ENCODE assay signal across 10 cellular contexts in the genomic region with DNA sequence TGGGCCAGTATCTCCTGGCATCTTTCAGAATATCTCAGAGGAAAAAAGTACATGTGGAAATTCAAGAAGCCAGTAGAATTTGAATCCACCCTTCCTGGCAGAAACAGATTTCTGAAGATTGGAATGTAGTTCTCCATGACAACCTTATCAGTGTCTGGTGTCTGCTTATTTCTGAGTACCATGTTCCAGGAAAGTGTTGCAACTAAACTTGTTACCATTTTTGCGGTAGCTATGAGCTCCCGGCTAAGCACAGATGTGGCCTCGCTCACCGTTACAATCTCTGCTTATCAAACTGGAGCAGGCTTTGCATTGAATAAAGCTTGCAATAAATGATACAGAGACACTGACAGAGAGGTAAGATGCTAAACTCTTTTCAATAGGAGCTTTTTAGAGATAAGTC. TPM values are rescaled to one million over a fixed set of nuclear protein-coding genes. Genes with fewer than 3 reads are reported as not detected.
DNase-seq lines count a peak whose midpoint lies in the region; ATAC-seq and TF ChIP-seq lines count a peak whose summit lies in the region.
"Had no signal": no experiment of that assay in that cellular context is flagged by ENCODE, and none has a peak within 500 bp of the region (broad histone marks: within the 10 kb centered on the region; RNA-seq: fewer than 3 reads in every experiment).

No MANE protein-coding gene starts in this region.

- no peak overlapping the region for H3K4me3 ChIP-seq in upper lobe of right lung
- H3K4me3 ChIP-seq: dorsolateral prefrontal cortex, thyroid gland had no signal

- no peaks in the 10 kb centered on the region for H3K36me3 Mint-ChIP-seq in activated CD4-positive, alpha-beta T cell treated with anti-CD3 and anti-CD28 coated beads, Interleukin-2, amount 10 ng/mL, durations not matched to agents 24 days and 14 days (ENCODE audit: low read depth)
- H3K36me3 Mint-ChIP-seq in activated naive CD8-positive, alpha-beta T cell treated with anti-CD3 and anti-CD28 coated beads for 36 hours, result no peaks in the 10 kb centered on the region

- peak overlapping the region; percentile 3 for H3K4me3 Mint-ChIP-seq in activated CD4-positive, alpha-beta T cell treated with anti-CD3 and anti-CD28 coated beads, Interleukin-2, amount 10 ng/mL, durations not matched to agents 24 days and 14 days
- H3K4me3 Mint-ChIP-seq in activated naive CD8-positive, alpha-beta T cell treated with anti-CD3 and anti-CD28 coated beads for 36 hours, result no peak overlapping the region

- H3K9me3 ChIP-seq in upper lobe of right lung, result no peaks in the 10 kb centered on the region
- H3K9me3 ChIP-seq: thyroid gland had no signal

- no peaks in the 10 kb centered on the region for H3K27me3 ChIP-seq in upper lobe of right lung
- H3K27me3 ChIP-seq: dorsolateral prefrontal cortex, thyroid gland had no signal

- H3K36me3 ChIP-seq in upper lobe of right lung, result no peaks in the 10 kb centered on the region
- H3K36me3 ChIP-seq: thyroid gland had no signal

- TF ChIP-seq CTCF in upper lobe of right lung (IDR thresholded peaks at IDR 0.05), result no peak

- peaks cover 12% of the 10 kb centered on the region for H3K27me3 Mint-ChIP-seq in activated CD4-positive, alpha-beta T cell treated with anti-CD3 and anti-CD28 coated beads, Interleukin-2, amount 10 ng/mL, durations not matched to agents 24 days and 14 days
- peaks cover 11% of the 10 kb centered on the region for H3K27me3 Mint-ChIP-seq in activated naive CD8-positive, alpha-beta T cell treated with anti-CD3 and anti-CD28 coated beads for 36 hours

- peak overlapping the region; percentile 34 for H3K27ac ChIP-seq in upper lobe of right lung
- H3K27ac ChIP-seq: dorsolateral prefrontal cortex, thyroid gland had no signal

- intact Hi-C loops in activated CD4-positive, alpha-beta T cell treated with anti-CD3 and anti-CD28 coated beads, Interleukin-2, amount 10 ng/mL, durations not matched to agents 24 days and 14 days (cut with micrococcal nuclease), result no loop called here
- intact Hi-C loops in upper lobe of right lung (cut with DNase I), result no loop called here

- H3K9me3 Mint-ChIP-seq in activated CD4-positive, alpha-beta T cell treated with anti-CD3 and anti-CD28 coated beads, Interleukin-2, amount 10 ng/mL, durations not matched to agents 24 days and 14 days, result no peaks in the 10 kb centered on the region
- no peaks in the 10 kb centered on the region for H3K9me3 Mint-ChIP-seq in activated naive CD8-positive, alpha-beta T cell treated with anti-CD3 and anti-CD28 coated beads for 36 hours

- DNase-seq in activated CD4-positive, alpha-beta T cell treated with anti-CD3 and anti-CD28 coated beads, Interleukin-2, amount 10 ng/mL, durations not matched to agents 24 days and 14 days, result peak; percentile 53
- no peak for DNase-seq in activated CD4-positive, alpha-beta T cell treated with anti-CD3 and anti-CD28 coated beads, Interleukin-2, amount 50 U/mL, for 48 hours
- DNase-seq in amniotic stem cell (lab: John Stamatoyannopoulos, UW) (peak; percentile 44), inferior parietal cortex (ENCODE audit: extremely low spot score) (peak; percentile 40), upper lobe of right lung (no peak), NCI-H748 (lab: John Stamatoyannopoulos, UW; ENCODE audit: unreplicated experiment) (no peak), HK-2 (ENCODE audit: unreplicated experiment) (no peak)
- DNase-seq in activated naive CD8-positive, alpha-beta T cell treated with anti-CD3 and anti-CD28 coated beads for 36 hours, result no peak
- DNase-seq: dorsolateral prefrontal cortex, thyroid gland had no signal

- peaks cover 10% of the 10 kb centered on the region for H3K4me1 Mint-ChIP-seq in activated CD4-positive, alpha-beta T cell treated with anti-CD3 and anti-CD28 coated beads, Interleukin-2, amount 10 ng/mL, durations not matched to agents 24 days and 14 days
- peaks cover 5% of the 10 kb centered on the region for H3K4me1 Mint-ChIP-seq in activated naive CD8-positive, alpha-beta T cell treated with anti-CD3 and anti-CD28 coated beads for 36 hours

- peak; percentile 97 for ATAC-seq in upper lobe of right lung

- H3K27ac Mint-ChIP-seq in activated CD4-positive, alpha-beta T cell treated with anti-CD3 and anti-CD28 coated beads, Interleukin-2, amount 10 ng/mL, durations not matched to agents 24 days and 14 days, result no peak overlapping the region
- no peak overlapping the region for H3K27ac Mint-ChIP-seq in activated naive CD8-positive, alpha-beta T cell treated with anti-CD3 and anti-CD28 coated beads for 36 hours

- H3K4me1 ChIP-seq in upper lobe of right lung, result peaks cover 15% of the 10 kb centered on the region

RNA-seq across cellular contexts. Expression of gene ITPR2, which starts 13.0 kb away (rescaled TPM):
- total RNA-seq in activated CD4-positive, alpha-beta T cell treated with anti-CD3 and anti-CD28 coated beads, Interleukin-2, amount 10 ng/mL, durations not matched to agents 24 days and 14 days, result 46.0 and 46.2 TPM in 2 replicates
- 50.8 TPM for total RNA-seq in upper lobe of right lung
- 10 to 100 TPM; 27.3 TPM for total RNA-seq in activated naive CD8-positive, alpha-beta T cell treated with anti-CD3 and anti-CD28 coated beads for 36 hours

Comparison
In these comparisons a context has a peak if more than half of its experiments do, and no peak if none do; other contexts are left out.
1. DNase-seq: peak in activated CD4-positive, alpha-beta T cell treated with anti-CD3 and anti-CD28 coated beads, Interleukin-2, amount 10 ng/mL, durations not matched to agents 24 days and 14 days (single experiment), amniotic stem cell (single experiment) and inferior parietal cortex (single experiment); none in activated CD4-positive, alpha-beta T cell treated with anti-CD3 and anti-CD28 coated beads, Interleukin-2, amount 50 U/mL, for 48 hours (0 of 2), upper lobe of right lung (single experiment), activated naive CD8-positive, alpha-beta T cell treated with anti-CD3 and anti-CD28 coated beads for 36 hours (single experiment), NCI-H748 (single experiment) and HK-2 (single experiment).